ENCODE assay signal across 9 cellular contexts in genomic region chr13:59734393-59734792, GRCh38.
DNase-seq lines count a peak whose midpoint lies in the region; ATAC-seq and TF ChIP-seq lines count a peak whose summit lies in the region.
"Had no signal": no experiment of that assay in that cellular context is flagged by ENCODE, and none has a peak within 500 bp of the region (broad histone marks: within the 10 kb centered on the region; RNA-seq: fewer than 3 reads in every experiment).

No MANE protein-coding gene starts in this region.

- TF ChIP-seq CTCF in CD14-positive monocyte (IDR thresholded peaks at IDR 0.05): no peak

- H3K4me3 Mint-ChIP-seq in CD14-positive monocyte: no peak overlapping the region

- H3K9me3 Mint-ChIP-seq in CD14-positive monocyte: no peaks in the 10 kb centered on the region

- no peaks in the 10 kb centered on the region for H3K36me3 Mint-ChIP-seq in CD14-positive monocyte

- no peaks in the 10 kb centered on the region for H3K4me1 Mint-ChIP-seq in CD14-positive monocyte

- DNase-seq in SK-N-DZ (ENCODE audit: low spot score): peak; percentile 55
- no peak for DNase-seq in 8988T
- DNase-seq in activated T-cell treated with anti-CD3 and anti-CD28 coated beads, Interleukin-2, amount 50 U/mL, for 48 hours: no peak
- DNase-seq in CD14-positive monocyte (ENCODE audit: low spot score): no peak
- DNase-seq in activated CD4-positive, alpha-beta T cell treated with anti-CD3 and anti-CD28 coated beads, Interleukin-2, amount 50 U/mL, for 1 hour: no peak
- DNase-seq: GF-D8 had no signal

- H3K27ac Mint-ChIP-seq in CD14-positive monocyte: no peak overlapping the region

- H3K27me3 Mint-ChIP-seq in CD14-positive monocyte (ENCODE audit: low read depth in 3 of 3): no peaks in the 10 kb centered on the region

- ATAC-seq in GM18499 (IDR thresholded peaks at IDR 0.05; ENCODE audit: insufficient read depth, unreplicated experiment): peak; percentile 99
- peak; percentile 99 for ATAC-seq in GM19397 (IDR thresholded peaks at IDR 0.05; ENCODE audit: unreplicated experiment)
- peak; percentile 99 for ATAC-seq in HG03025 (IDR thresholded peaks at IDR 0.05; ENCODE audit: low FRiP score, unreplicated experiment)

- intact Hi-C loops in CD14-positive monocyte (cut with micrococcal nuclease): no loop called here
